Comparison of ENCODE assay signal across 11 cellular contexts in the genomic region with DNA sequence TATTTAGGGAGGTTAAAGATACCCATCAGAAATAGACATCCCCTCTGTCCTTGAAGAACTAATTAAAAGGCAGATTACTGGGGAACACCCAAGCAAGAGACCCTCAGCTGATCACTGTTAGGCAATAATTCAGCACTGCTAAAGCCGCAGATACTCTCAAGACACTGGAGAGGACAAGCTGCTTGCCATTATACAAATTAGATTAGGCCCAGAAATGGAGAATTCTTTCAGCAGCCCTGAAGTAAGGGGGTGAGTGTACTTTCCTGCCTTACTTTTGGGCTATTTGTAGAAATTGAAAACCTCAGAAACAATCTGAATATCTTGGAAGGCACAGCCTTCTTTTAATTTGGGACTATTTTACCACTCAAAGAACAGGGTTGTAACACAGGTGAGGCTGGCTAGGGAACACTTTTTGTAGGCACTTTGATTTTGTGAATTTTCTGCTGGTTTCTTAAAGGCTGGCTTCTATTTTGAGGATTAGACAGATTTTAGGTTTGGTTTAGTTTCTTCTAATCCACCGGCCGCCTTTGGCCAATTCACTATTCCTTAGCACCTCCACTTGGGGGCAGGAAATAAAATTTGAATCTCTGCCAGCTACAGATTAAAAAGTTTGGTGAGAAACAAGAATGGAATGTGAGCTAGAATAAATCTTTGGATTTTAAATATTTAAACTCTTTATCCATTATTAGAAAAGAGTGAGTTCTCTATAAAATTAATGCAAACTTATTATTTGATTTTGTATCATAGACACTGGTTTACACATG.
DNase-seq lines count a peak whose midpoint lies in the region; ATAC-seq, FAIRE-seq and TF ChIP-seq lines count a peak whose summit lies in the region.
"Had no signal": no experiment of that assay in that cellular context is flagged by ENCODE, and none has a peak within 500 bp of the region (broad histone marks: within the 10 kb centered on the region; RNA-seq: fewer than 3 reads in every experiment).

No MANE protein-coding gene starts in this region.

- 55% methylated on average over 3 of the region's 3 CpGs for WGBS in esophagus muscularis mucosa

- H3K9me3 Mint-ChIP-seq in osteocyte (ENCODE audit: unreplicated experiment): no peaks in the 10 kb centered on the region
- H3K9me3 Mint-ChIP-seq in naive thymus-derived CD8-positive, alpha-beta T cell: no peaks in the 10 kb centered on the region
- H3K9me3 Mint-ChIP-seq: neural crest cell had no signal

- H3K27me3 Mint-ChIP-seq in osteocyte (ENCODE audit: unreplicated experiment): no peaks in the 10 kb centered on the region
- no peaks in the 10 kb centered on the region for H3K27me3 Mint-ChIP-seq in naive thymus-derived CD8-positive, alpha-beta T cell
- H3K27me3 Mint-ChIP-seq: activated naive CD8-positive, alpha-beta T cell had no signal

- no peak for TF ChIP-seq EP300 in esophagus muscularis mucosa (IDR thresholded peaks at IDR 0.05)

- H3K4me1 ChIP-seq in esophagus muscularis mucosa: peaks cover 23 to 52% (median 37%) of the 10 kb centered on the region in 4 donors

- H3K9me3 ChIP-seq in esophagus muscularis mucosa: no peaks in the 10 kb centered on the region

- CTCF ChIA-PET in RWPE1 (lab: Yijun Ruan, JAX): no interaction called here

- H3K27ac Mint-ChIP-seq in osteocyte (ENCODE audit: unreplicated experiment): no peak overlapping the region
- peak overlapping the region in 5 of 10 donors; percentile 7 to 75 (median 18) for H3K27ac Mint-ChIP-seq in naive thymus-derived CD8-positive, alpha-beta T cell
- H3K27ac Mint-ChIP-seq: activated naive CD8-positive, alpha-beta T cell had no signal

- no peak overlapping the region for H3K4me3 Mint-ChIP-seq in osteocyte (ENCODE audit: unreplicated experiment)
- no peak overlapping the region for H3K4me3 Mint-ChIP-seq in naive thymus-derived CD8-positive, alpha-beta T cell
- H3K4me3 Mint-ChIP-seq: activated naive CD8-positive, alpha-beta T cell; neural crest cell had no signal

- TF ChIP-seq CTCF in D721Med (IDR thresholded peaks at IDR 0.05; ENCODE audit: insufficient read depth, missing control alignments): peak; percentile 20
- peak; percentile 16; the same call in 1 of the 2 replicates for TF ChIP-seq CTCF in RWPE1 (conservative IDR thresholded peaks at IDR 0.05; ENCODE audit: low read depth)
- peak in 2 of 3 experiments; percentile 12 to 30 for TF ChIP-seq CTCF in esophagus muscularis mucosa (IDR thresholded peaks at IDR 0.05)
- peak; percentile 41 for TF ChIP-seq CTCF in osteocyte (IDR thresholded peaks at IDR 0.05)

- POLR2A ChIA-PET in RWPE1 (lab: Yijun Ruan, JAX; ENCODE audit: low non-redundant PET): interaction anchor here (0.6 kb wide), 1 partner anchor 1207 kb away, joined by 3 read pairs; no protein-coding TSS in a partner anchor
- POLR2A ChIA-PET in naive thymus-derived CD8-positive, alpha-beta T cell (lab: Charles Lee): no interaction called here

- intact Hi-C loops in esophagus muscularis mucosa (cut with DNase I): loop anchor here (10.0 kb wide), 2 partner anchors 106 to 374 kb away; a partner anchor contains a TSS

- TF ChIP-seq POLR2A in esophagus muscularis mucosa (IDR thresholded peaks at IDR 0.05; ENCODE audit: low read depth): no peak

- no peak for DNase-seq in D721Med (ENCODE audit: insufficient read length, low spot score)
- peak; percentile 24 for DNase-seq in RWPE1 (ENCODE audit: low spot score)
- DNase-seq in esophagus muscularis mucosa (ENCODE audit: extremely low spot score): no peak
- no peak for DNase-seq in osteocyte (ENCODE audit: extremely low spot score, unreplicated experiment)
- no peak for DNase-seq in NK-92 treated with Interleukin-12 subunit alpha and Interleukin-12 subunit beta, amount 100 ng/mL, for 24 hours (lab: John Stamatoyannopoulos, UW)
- DNase-seq in CD1c-positive myeloid dendritic cell (ENCODE audit: extremely low spot score): no peak
- no peak for DNase-seq in naive thymus-derived CD8-positive, alpha-beta T cell
- DNase-seq in DMS53 treated with DMSO at 0.1 percent for 48 hours (lab: John Stamatoyannopoulos, UW; ENCODE audit: unreplicated experiment): no peak

- H3K27ac ChIP-seq in RWPE1 (no peak overlapping the region), esophagus muscularis mucosa (replicated peaks in 1 of 4) (peak overlapping the region; percentile 34 to 55 (median 37))
- H3K27ac ChIP-seq: hepatocyte had no signal

- no peaks in the 10 kb centered on the region for H3K27me3 ChIP-seq in esophagus muscularis mucosa
- H3K27me3 ChIP-seq: hepatocyte had no signal

- ATAC-seq in naive thymus-derived CD8-positive, alpha-beta T cell: no peak

- H3K36me3 Mint-ChIP-seq in osteocyte (ENCODE audit: unreplicated experiment): peaks cover 48% of the 10 kb centered on the region
- H3K36me3 Mint-ChIP-seq in naive thymus-derived CD8-positive, alpha-beta T cell: peaks cover 14 to 98% (median 47%) of the 10 kb centered on the region in 3 donors

- FAIRE-seq in D721Med (lab: Jason Lieb, UNC): no peak

- H3K4me1 Mint-ChIP-seq in osteocyte (ENCODE audit: unreplicated experiment): peaks cover 18% of the 10 kb centered on the region
- peaks cover 14 to 28% (median 25%) of the 10 kb centered on the region in 4 donors for H3K4me1 Mint-ChIP-seq in naive thymus-derived CD8-positive, alpha-beta T cell

- H3K4me3 ChIP-seq in esophagus muscularis mucosa: no peak overlapping the region
- H3K4me3 ChIP-seq: hepatocyte had no signal

- H3K36me3 ChIP-seq in esophagus muscularis mucosa: peaks cover 3 to 65% (median 40%) of the 10 kb centered on the region in 4 donors
